8 cellular contexts compared by ENCODE assay signal in genomic region chr3:190322604-190323240, GRCh38. TPM values are rescaled to one million over a fixed set of nuclear protein-coding genes. Genes with fewer than 3 reads are reported as not detected.
DNase-seq lines count a peak whose midpoint lies in the region; ATAC-seq, FAIRE-seq and TF ChIP-seq lines count a peak whose summit lies in the region.

No MANE protein-coding gene starts in this region.

- no peak for TF ChIP-seq POLR2A in right lobe of liver (IDR thresholded peaks at IDR 0.05)

- in situ Hi-C loops in brain microvascular endothelial cell (cut with HindIII; ENCODE audit: low pct_ligation_motif_present, low sequenced_read_pairs) = no loop called here

- H3K4me3 ChIP-seq in brain microvascular endothelial cell (ENCODE audit: low read depth, low read length) (peak overlapping the region; percentile 67), right lobe of liver (peak overlapping the region; percentile 73 to 83 (median 82)), aorta (ENCODE audit: low read length in 2 of 2) (no peak overlapping the region)

- TF ChIP-seq CTCF in brain microvascular endothelial cell (IDR thresholded peaks at IDR 0.05; ENCODE audit: low read depth, low read length, missing control alignments) (no peak), right lobe of liver (IDR thresholded peaks at IDR 0.05) (peak in 1 of 4 donors; percentile 10), D721Med (IDR thresholded peaks at IDR 0.05; ENCODE audit: insufficient read depth, missing control alignments) (no peak)

- peaks cover 29% of the 10 kb centered on the region for H3K27me3 Mint-ChIP-seq in activated naive CD4-positive, alpha-beta T cell treated with anti-CD3 and anti-CD28 coated beads, Interleukin-2, amount 10 ng/mL, durations not matched to agents 7 days and 5 days

- H3K27ac ChIP-seq in brain microvascular endothelial cell = no peak overlapping the region
- H3K27ac ChIP-seq in right lobe of liver = peak overlapping the region; percentile 93 to 98 (median 96)
- H3K27ac ChIP-seq in aorta (ENCODE audit: low read depth in 1 of 2, low read length in 2 of 2) = no peak overlapping the region

- 3% methylated on average over 12 of the region's 12 CpGs for WGBS in right lobe of liver (ENCODE audit: insufficient coverage, low coverage, low lambda C conversion rate, missing lambda C conversion rate)
- WGBS in aorta, 2 donors = 4 to 15% methylated on average over 12 of the region's 12 CpGs

- no peak overlapping the region for H3K27ac Mint-ChIP-seq in activated naive CD4-positive, alpha-beta T cell treated with anti-CD3 and anti-CD28 coated beads, Interleukin-2, amount 10 ng/mL, durations not matched to agents 7 days and 5 days

- H3K4me3 Mint-ChIP-seq in activated naive CD4-positive, alpha-beta T cell treated with anti-CD3 and anti-CD28 coated beads, Interleukin-2, amount 10 ng/mL, durations not matched to agents 7 days and 5 days = peak overlapping the region; percentile 29

- FAIRE-seq in D721Med (lab: Jason Lieb, UNC) = no peak

- DNase-seq in activated naive CD4-positive, alpha-beta T cell treated with anti-CD3 and anti-CD28 coated beads, Interleukin-2, amount 10 ng/mL, durations not matched to agents 7 days and 5 days = no peak
- no peak for DNase-seq in activated naive CD4-positive, alpha-beta T cell treated with Interleukin-2 at 50 U/mL for 16 hours
- DNase-seq in brain microvascular endothelial cell = peak; percentile 11
- peak in 1 of 3 donors; percentile 64 for DNase-seq in right lobe of liver
- no peak for DNase-seq in aorta
- no peak for DNase-seq in DMS153 (lab: John Stamatoyannopoulos, UW)
- no peak for DNase-seq in D721Med (ENCODE audit: insufficient read length, low spot score)

- intact Hi-C loops in right lobe of liver (cut with DNase I) (no loop called here), aorta (cut with DNase I) (loop anchor here (2.0 to 5.0 kb wide), 3 partner anchors 95 to 360 kb away; no protein-coding TSS in a partner anchor)

- no peaks in the 10 kb centered on the region for H3K9me3 Mint-ChIP-seq in activated naive CD4-positive, alpha-beta T cell treated with anti-CD3 and anti-CD28 coated beads, Interleukin-2, amount 10 ng/mL, durations not matched to agents 7 days and 5 days

- H3K9me3 ChIP-seq in right lobe of liver = no peaks in the 10 kb centered on the region
- no peaks in the 10 kb centered on the region for H3K9me3 ChIP-seq in aorta (ENCODE audit: control insufficient read depth, low read length)

- no peaks in the 10 kb centered on the region for H3K36me3 Mint-ChIP-seq in activated naive CD4-positive, alpha-beta T cell treated with anti-CD3 and anti-CD28 coated beads, Interleukin-2, amount 10 ng/mL, durations not matched to agents 7 days and 5 days

- peaks cover 11% of the 10 kb centered on the region for H3K4me1 Mint-ChIP-seq in activated naive CD4-positive, alpha-beta T cell treated with anti-CD3 and anti-CD28 coated beads, Interleukin-2, amount 10 ng/mL, durations not matched to agents 7 days and 5 days

- ATAC-seq in right lobe of liver = peak; percentile 40 to 56 (median 42)
- ATAC-seq in aorta (ENCODE audit: low FRiP score) = peak; percentile 36
- ATAC-seq in GM18520 (IDR thresholded peaks at IDR 0.05; ENCODE audit: unreplicated experiment) = no peak

- no peaks in the 10 kb centered on the region for H3K36me3 ChIP-seq in brain microvascular endothelial cell (replicated peaks)
- no peaks in the 10 kb centered on the region for H3K36me3 ChIP-seq in right lobe of liver
- no peaks in the 10 kb centered on the region for H3K36me3 ChIP-seq in aorta (ENCODE audit: control insufficient read depth in 1 of 2, insufficient read depth in 2 of 2, low read length in 1 of 2)

- H3K4me1 ChIP-seq in right lobe of liver (peaks cover 0 to 15% (median 6%) of the 10 kb centered on the region in 4 donors), aorta (ENCODE audit: control insufficient read depth in 1 of 2, insufficient read depth in 2 of 2, low read length in 2 of 2) (no peaks in the 10 kb centered on the region)

- H3K27me3 ChIP-seq in brain microvascular endothelial cell (replicated peaks) = no peaks in the 10 kb centered on the region
- no peaks in the 10 kb centered on the region for H3K27me3 ChIP-seq in right lobe of liver
- no peaks in the 10 kb centered on the region for H3K27me3 ChIP-seq in aorta (ENCODE audit: control insufficient read depth in 1 of 2, insufficient read depth in 2 of 2, low read length in 1 of 2)

- CTCF ChIA-PET in activated naive CD4-positive, alpha-beta T cell treated with anti-CD3 and anti-CD28 coated beads, Interleukin-2, amount 10 ng/mL, durations not matched to agents 7 days and 5 days (lab: Charles Lee) = interaction anchor here (0.9 to 2.6 kb wide), 14 partner anchors 9 to 374 kb away, joined by 3 to 21 read pairs (median 4); no protein-coding TSS in a partner anchor

RNA-seq across cellular contexts. Expression of gene CLDN1, which starts 0.5 kb away (rescaled TPM):
- total RNA-seq in right lobe of liver = 100 to 1,000 TPM in 5 of 6 experiments, 10 to 100 TPM in 1; 79.9 to 241 (median 135) TPM
- 1 to 10 TPM; 1.8 to 4.5 TPM for total RNA-seq in aorta
- 1 to 10 TPM; 1.6 to 1.8 TPM for polyA plus RNA-seq in aorta

Comparison
In these comparisons a context has a peak if more than half of its experiments do, and no peak if none do; other contexts are left out.
1. H3K27ac ChIP-seq: peak in right lobe of liver (3 of 3); none in brain microvascular endothelial cell (single experiment) and aorta (0 of 2).
2. H3K4me3 ChIP-seq: peak in brain microvascular endothelial cell (single experiment) and right lobe of liver (3 of 3); none in aorta (0 of 2).
3. RNA of gene CLDN1, which starts 0.5 kb away (total RNA-seq): 79.9 to 241 TPM in right lobe of liver; 1.8 to 4.5 TPM in aorta; every median in the first group is over 10 times any median in the second.
4. intact Hi-C loops: an anchor here in aorta (2.0 to 5.0 kb wide); none called in right lobe of liver.